Comparison of ENCODE assay signal across 8 cellular contexts in genomic region chr6:31660224-31660997, GRCh38. TPM values are rescaled to one million over a fixed set of nuclear protein-coding genes. Genes with fewer than 3 reads are reported as not detected.
A peak's percentile ranks its signal among the peaks of the same experiment; 100 is the strongest.
DNase-seq lines count a peak whose midpoint lies in the region; ATAC-seq and TF ChIP-seq lines count a peak whose summit lies in the region.

TSS of gene C6orf47 (minus strand) at chr6:31660778. CDS start at chr6:31659947, 831 bp downstream.

- DNase-seq in Calu3 (peak; percentile 96), NCI-H1417 (lab: John Stamatoyannopoulos, UW) (peak; percentile 77 to 87 (median 81)), T-helper 1 cell (peak; percentile 60 to 79 (median 68)), heart left ventricle (peak; percentile 91 to 94 (median 92)), posterior cingulate gyrus (peak; percentile 66 to 98 (median 84)), upper lobe of right lung (peak; percentile 95)

- WGBS in adipose tissue, 3 donors = 0 to 1% (median 1%) methylated on average over 51 of the region's 51 CpGs
- 0 to 1% (median 0%) methylated on average over 40 to 51 of the region's 51 CpGs for WGBS in heart left ventricle, 4 donors

- peak within 1 kb of the TSS; percentile 82 for H3K4me3 Mint-ChIP-seq in Calu3 (ENCODE audit: low read depth, unreplicated experiment)

- ATAC-seq in GM21825 (IDR thresholded peaks at IDR 0.05; ENCODE audit: unreplicated experiment) = peak; percentile 39
- ATAC-seq in heart left ventricle = peak; percentile 61 to 84 (median 78)
- ATAC-seq in upper lobe of right lung = peak; percentile 89

- no TSS peak for BruUV-seq in Calu3 (replicated peaks; lab: Mats Ljungman, UMichigan)

- H3K4me1 Mint-ChIP-seq in Calu3 (ENCODE audit: low read depth, unreplicated experiment) = peaks cover 71% of the 10 kb centered on the region

- peak within 1 kb of the TSS; percentile 87 for H3K27ac Mint-ChIP-seq in Calu3 (ENCODE audit: unreplicated experiment)

- peaks cover 91% of the 10 kb centered on the region for H3K36me3 Mint-ChIP-seq in Calu3 (ENCODE audit: insufficient read depth, unreplicated experiment)

- CTCF ChIA-PET in Calu3 (lab: Charles Lee) = interaction anchor here (0.6 to 1.5 kb wide), 11 partner anchors 9 to 268 kb away, joined by 3 to 10 read pairs (median 3); partner anchors contain the start of genes BAG6 and DDX39B

- no peaks in the 10 kb centered on the region for H3K9me3 ChIP-seq in heart left ventricle
- no peaks in the 10 kb centered on the region for H3K9me3 ChIP-seq in upper lobe of right lung

- peak within 1 kb of the TSS; percentile 65 to 98 (median 83) for H3K4me3 ChIP-seq in heart left ventricle
- peak within 1 kb of the TSS; percentile 80 for H3K4me3 ChIP-seq in upper lobe of right lung

- H3K36me3 ChIP-seq in heart left ventricle (peaks cover 0 to 48% (median 28%) of the 10 kb centered on the region in 9 donors), upper lobe of right lung (peaks cover 40% of the 10 kb centered on the region)

- H3K4me1 ChIP-seq in heart left ventricle (peaks cover 24 to 66% (median 49%) of the 10 kb centered on the region in 12 donors), upper lobe of right lung (peaks cover 46% of the 10 kb centered on the region)

- intact Hi-C loops in Calu3 (cut with micrococcal nuclease; ENCODE audit: unreplicated experiment) (loop anchor here (1.0 kb wide), 1 partner anchor 8 kb away; the partner anchor contains the start of gene BAG6), heart left ventricle (cut with DNase I) (loop anchor here in 2 of 10 donors (10.0 kb wide), 1 partner anchor 514 kb away; the partner anchor contains the start of genes AGPAT1 (in 2 of the 2) and RNF5 (in 2 of the 2)), posterior cingulate gyrus (cut with DNase I) (loop anchor here (5.0 kb wide), 1 partner anchor 118 kb away; the partner anchor contains the start of gene DDX39B), upper lobe of right lung (cut with DNase I) (no loop called here)

- H3K27me3 Mint-ChIP-seq in Calu3 (ENCODE audit: unreplicated experiment) = no peaks in the 10 kb centered on the region

- no peak for TF ChIP-seq CTCF in Calu3 (IDR thresholded peaks at IDR 0.05; ENCODE audit: unreplicated experiment)
- no peak for TF ChIP-seq CTCF in heart left ventricle (IDR thresholded peaks at IDR 0.05)
- TF ChIP-seq CTCF in upper lobe of right lung (IDR thresholded peaks at IDR 0.05) = no peak

- H3K9me3 Mint-ChIP-seq in Calu3 (ENCODE audit: low read depth, unreplicated experiment) = no peaks in the 10 kb centered on the region

- H3K27ac ChIP-seq in adipose tissue (ENCODE audit: low read depth, low read length) (peak within 1 kb of the TSS; percentile 13), heart left ventricle (peak within 1 kb of the TSS; percentile 84 to 95 (median 93)), upper lobe of right lung (peak within 1 kb of the TSS; percentile 82)

- H3K27me3 ChIP-seq in heart left ventricle = no peaks in the 10 kb centered on the region
- H3K27me3 ChIP-seq in upper lobe of right lung = no peaks in the 10 kb centered on the region

- TF ChIP-seq POLR2A in heart left ventricle (IDR thresholded peaks at IDR 0.05) = peak in 1 of 2 donors; percentile 90

RNA-seq across cellular contexts. Expression of gene C6orf47, which starts in this region (rescaled TPM):
- total RNA-seq in Calu3 (2022) = 40.3 and 42.9 TPM in 2 replicates
- polyA plus RNA-seq in adipose tissue = 10 to 100 TPM in 2 of 3 donors, 1 to 10 TPM in 1; 8.8 to 17.0 (median 14.1) TPM
- total RNA-seq in heart left ventricle = 10 to 100 TPM; 16.5 to 23.8 (median 20.0) TPM
- 10 to 100 TPM; 19.4 to 30.9 TPM for polyA plus RNA-seq in heart left ventricle
- 25.6 TPM for total RNA-seq in upper lobe of right lung

Comparison
In these comparisons a context has a peak if more than half of its experiments do, and no peak if none do; other contexts are left out.
1. Peak in every context shown above with its lines: DNase-seq, ATAC-seq, H3K4me3 ChIP-seq and H3K27ac ChIP-seq.
2. ATAC-seq: peak in every context shown above with its lines; median percentile 89 in upper lobe of right lung; 78 in heart left ventricle; 39 in GM21825.
3. H3K27ac ChIP-seq: peak in every context shown above with its lines; median percentile 93 in heart left ventricle; 82 in upper lobe of right lung; 13 in adipose tissue.